In genomic region chr2:38666578-38666926, GRCh38 we compare ENCODE assay signal across 8 cellular contexts. TPM values are rescaled to one million over a fixed set of nuclear protein-coding genes. Genes with fewer than 3 reads are reported as not detected.
DNase-seq lines count a peak whose midpoint lies in the region; ATAC-seq and TF ChIP-seq lines count a peak whose summit lies in the region.

No MANE protein-coding gene starts in this region.

- peak overlapping the region; percentile 76 to 97 (median 94) for H3K4me3 Mint-ChIP-seq in CD4-positive, alpha-beta memory T cell
- H3K4me3 Mint-ChIP-seq in nephron: peak overlapping the region; percentile 84 to 91 (median 91)

- ATAC-seq in GM21381 (IDR thresholded peaks at IDR 0.05; ENCODE audit: unreplicated experiment): no peak
- ATAC-seq in GM21447 (IDR thresholded peaks at IDR 0.05; ENCODE audit: unreplicated experiment): no peak

- no peaks in the 10 kb centered on the region for H3K9me3 ChIP-seq in CD4-positive, alpha-beta memory T cell (ENCODE audit: control insufficient read depth in 1 of 2, low read length in 2 of 2)
- H3K9me3 ChIP-seq in HEK293 (ENCODE audit: control insufficient read depth, insufficient read depth, low read depth, low read length): no peaks in the 10 kb centered on the region
- no peaks in the 10 kb centered on the region for H3K9me3 ChIP-seq in esophagus squamous epithelium

- TF ChIP-seq POLR2A in esophagus squamous epithelium (IDR thresholded peaks at IDR 0.05): no peak

- H3K4me1 ChIP-seq in CD4-positive, alpha-beta memory T cell (ENCODE audit: insufficient read depth, low read length): peaks cover 78% of the 10 kb centered on the region
- H3K4me1 ChIP-seq in HEK293 (ENCODE audit: control insufficient read depth, insufficient read depth, low read length) (no peaks in the 10 kb centered on the region), esophagus squamous epithelium (peaks cover 0 to 47% (median 11%) of the 10 kb centered on the region in 3 donors)

- peak overlapping the region; percentile 73 for H3K27ac ChIP-seq in CD4-positive, alpha-beta memory T cell (ENCODE audit: low read depth, low read length)
- H3K27ac ChIP-seq in HEK293 (ENCODE audit: extremely low read depth, low read depth, low read length) (no peak overlapping the region), esophagus squamous epithelium (peak overlapping the region; percentile 23 to 91 (median 78))

- peak overlapping the region; percentile 93 to 100 (median 98) for H3K27ac Mint-ChIP-seq in CD4-positive, alpha-beta memory T cell
- peak overlapping the region; percentile 88 to 95 (median 90) for H3K27ac Mint-ChIP-seq in nephron

- H3K36me3 ChIP-seq in CD4-positive, alpha-beta memory T cell (ENCODE audit: insufficient read depth, low read length): no peaks in the 10 kb centered on the region
- H3K36me3 ChIP-seq in HEK293 (ENCODE audit: control insufficient read depth in 2 of 2, insufficient read depth in 1 of 2, low read length in 2 of 2): peaks cover 0 to 3% of the 10 kb centered on the region in 2 experiments; a peak in 1 of 3 replicates
- H3K36me3 ChIP-seq in esophagus squamous epithelium: no peaks in the 10 kb centered on the region

- H3K27me3 ChIP-seq in CD4-positive, alpha-beta memory T cell (ENCODE audit: insufficient read depth, low read length): no peaks in the 10 kb centered on the region
- no peaks in the 10 kb centered on the region for H3K27me3 ChIP-seq in esophagus squamous epithelium

- DNase-seq in CD4-positive, alpha-beta memory T cell: peak in 4 of 5 donors; percentile 43 to 57 (median 51)
- peak; percentile 26 for DNase-seq in SK-MEL-5 (ENCODE audit: low read depth, low spot score)
- no peak for DNase-seq in esophagus squamous epithelium (lab: John Stamatoyannopoulos, UW)
- no peak for DNase-seq in activated CD8-positive, alpha-beta memory T cell treated with anti-CD3 and anti-CD28 coated beads, Interleukin-2, amount 50 U/mL, for 4 hours

- in situ Hi-C loops in SK-MEL-5 (cut with HindIII; ENCODE audit: low pct_unique_long_range_greater_than_20kb, low sequenced_read_pairs): no loop called here

- CTCF ChIA-PET in CD4-positive, alpha-beta memory T cell (lab: Charles Lee; ENCODE audit: partially characterized antibody): interaction anchor here (0.8 to 6.6 kb wide), 19 partner anchors 10 to 85 kb away, joined by 3 to 99 read pairs (median 5); partner anchors contain the start of gene HNRNPLL
- CTCF ChIA-PET in HEK293 (lab: Yijun Ruan, JAX): interaction anchor here (0.6 to 1.3 kb wide), 3 partner anchors 85 to 563 kb away, joined by 3 read pairs; no protein-coding TSS in a partner anchor

- intact Hi-C loops in CD4-positive, alpha-beta memory T cell (cut with micrococcal nuclease): loop anchor here (2.0 kb wide), 1 partner anchor 16 kb away; no protein-coding TSS in a partner anchor
- intact Hi-C loops in esophagus squamous epithelium (cut with DNase I): no loop called here

- peaks cover 8 to 16% of the 10 kb centered on the region in 2 donors for H3K36me3 Mint-ChIP-seq in CD4-positive, alpha-beta memory T cell
- H3K36me3 Mint-ChIP-seq in nephron (ENCODE audit: low read depth): peaks cover 4% of the 10 kb centered on the region

- peak overlapping the region; percentile 63 to 74 for H3K4me3 ChIP-seq in CD4-positive, alpha-beta memory T cell (ENCODE audit: low read length in 2 of 2)
- H3K4me3 ChIP-seq in HEK293 (ENCODE audit: low read depth, low read length) (peak overlapping the region; percentile 69), esophagus squamous epithelium (peak overlapping the region; percentile 25 to 82 (median 66))

- H3K4me1 Mint-ChIP-seq in CD4-positive, alpha-beta memory T cell: peaks cover 49 to 85% (median 68%) of the 10 kb centered on the region in 4 donors
- H3K4me1 Mint-ChIP-seq in nephron: peaks cover 42% of the 10 kb centered on the region

- no peaks in the 10 kb centered on the region for H3K27me3 Mint-ChIP-seq in CD4-positive, alpha-beta memory T cell
- H3K27me3 Mint-ChIP-seq in nephron (ENCODE audit: low read depth): no peaks in the 10 kb centered on the region

- TF ChIP-seq CTCF in HEK293 (tag by site-specific recombination; IDR thresholded peaks at IDR 0.05) (no peak), esophagus squamous epithelium (IDR thresholded peaks at IDR 0.05) (no peak), nephron (IDR thresholded peaks at IDR 0.05; ENCODE audit: unreplicated experiment in 3 of 3) (no peak)

- 0 to 12% methylated on average over 1 to 3 of the region's 3 CpGs for WGBS in esophagus squamous epithelium, 2 donors

- H3K9me3 Mint-ChIP-seq in CD4-positive, alpha-beta memory T cell: peaks cover 0 to 4% (median 0%) of the 10 kb centered on the region in 8 donors
- H3K9me3 Mint-ChIP-seq in nephron: no peaks in the 10 kb centered on the region

- POLR2A ChIA-PET in CD4-positive, alpha-beta memory T cell (lab: Charles Lee; ENCODE audit: partially characterized antibody): interaction anchor here (0.8 to 8.1 kb wide), 32 partner anchors 10 to 94 kb away, joined by 3 to 227 read pairs (median 10); partner anchors contain the start of genes HNRNPLL and SRSF7
- POLR2A ChIA-PET in HEK293 (lab: Yijun Ruan, JAX): interaction anchor here (1.0 to 2.9 kb wide), 3 partner anchors 25 to 84 kb away, joined by 5 to 24 read pairs (median 6); partner anchors contain the start of gene SRSF7

TF ChIP-seq in HEK293, 187 proteins besides CTCF, POLR2A, EP300 and RAD21:
- TF ChIP-seq KLF9 (tag by site-specific recombination; IDR thresholded peaks at IDR 0.05; ENCODE audit: low read depth) (peak; percentile 71), TSHZ1 (tag by site-specific recombination; IDR thresholded peaks at IDR 0.05; ENCODE audit: borderline replicate concordance) (no peak)

RNA-seq across cellular contexts. Expression of gene GALM, which starts 0.6 kb away (rescaled TPM):
- 10 to 100 TPM; 35.5 to 35.8 TPM for total RNA-seq in CD4-positive, alpha-beta memory T cell
- 10 to 100 TPM; 51.2 to 60.4 TPM for polyA plus RNA-seq in CD4-positive, alpha-beta memory T cell
- 27.6 and 38.1 TPM in 2 replicates for total RNA-seq in SK-MEL-5 (2014; rRNA removed; shearing (Covaris generic))
- 28.1 and 29.6 TPM in 2 replicates for polyA plus RNA-seq in SK-MEL-5 (2015; cell fraction: cytosol; rRNA removed)
- polyA plus RNA-seq in SK-MEL-5 (2015; cell fraction: nucleus; rRNA removed): 4.8 and 7.0 TPM in 2 replicates
- 10 to 100 TPM in 1 of 4 donors, 1 to 10 TPM in 3; 2.6 to 10.5 (median 4.8) TPM for total RNA-seq in esophagus squamous epithelium

Comparison
In these comparisons a context has a peak if more than half of its experiments do, and no peak if none do; other contexts are left out.
1. DNase-seq: peak in CD4-positive, alpha-beta memory T cell (4 of 5) and SK-MEL-5 (single experiment); none in esophagus squamous epithelium (single experiment) and activated CD8-positive, alpha-beta memory T cell treated with anti-CD3 and anti-CD28 coated beads, Interleukin-2, amount 50 U/mL, for 4 hours (single experiment).
2. Peak in every context shown above with its lines, with median percentiles within 50 percentile points of each other: H3K4me3 ChIP-seq.